Comparison of ENCODE assay signal across 1 cellular context in the genomic region with DNA sequence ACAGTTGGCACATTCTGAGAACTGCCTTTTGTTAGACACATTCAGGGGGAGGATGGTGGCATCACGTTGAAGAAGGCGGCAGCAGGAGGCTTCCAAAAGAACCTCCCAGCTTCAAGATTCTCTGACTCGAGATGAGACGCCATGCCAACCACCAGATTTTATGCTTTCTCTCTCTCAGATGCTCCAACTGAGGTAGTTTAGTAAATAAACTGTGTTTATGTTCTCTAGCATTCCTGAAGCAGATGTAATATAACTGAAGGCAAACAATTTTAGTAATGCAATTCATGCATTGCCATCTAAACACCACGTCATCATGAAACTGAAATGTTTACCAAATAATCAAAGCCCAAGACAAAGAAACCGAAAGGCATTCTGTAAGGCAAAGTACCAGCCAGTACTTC.
TF ChIP-seq lines count a peak whose summit lies in the region.

No MANE protein-coding gene starts in this region.

TF ChIP-seq in GM12878, 131 proteins besides CTCF, POLR2A, EP300 and RAD21 (continued from another document):
- no peak for TF ChIP-seq SP1 (IDR thresholded peaks at IDR 0.05; ENCODE audit: low read depth, low read length)
- TF ChIP-seq SMAD5 (IDR thresholded peaks at IDR 0.05; ENCODE audit: low read depth), result no peak
- TF ChIP-seq, protein P1, sequence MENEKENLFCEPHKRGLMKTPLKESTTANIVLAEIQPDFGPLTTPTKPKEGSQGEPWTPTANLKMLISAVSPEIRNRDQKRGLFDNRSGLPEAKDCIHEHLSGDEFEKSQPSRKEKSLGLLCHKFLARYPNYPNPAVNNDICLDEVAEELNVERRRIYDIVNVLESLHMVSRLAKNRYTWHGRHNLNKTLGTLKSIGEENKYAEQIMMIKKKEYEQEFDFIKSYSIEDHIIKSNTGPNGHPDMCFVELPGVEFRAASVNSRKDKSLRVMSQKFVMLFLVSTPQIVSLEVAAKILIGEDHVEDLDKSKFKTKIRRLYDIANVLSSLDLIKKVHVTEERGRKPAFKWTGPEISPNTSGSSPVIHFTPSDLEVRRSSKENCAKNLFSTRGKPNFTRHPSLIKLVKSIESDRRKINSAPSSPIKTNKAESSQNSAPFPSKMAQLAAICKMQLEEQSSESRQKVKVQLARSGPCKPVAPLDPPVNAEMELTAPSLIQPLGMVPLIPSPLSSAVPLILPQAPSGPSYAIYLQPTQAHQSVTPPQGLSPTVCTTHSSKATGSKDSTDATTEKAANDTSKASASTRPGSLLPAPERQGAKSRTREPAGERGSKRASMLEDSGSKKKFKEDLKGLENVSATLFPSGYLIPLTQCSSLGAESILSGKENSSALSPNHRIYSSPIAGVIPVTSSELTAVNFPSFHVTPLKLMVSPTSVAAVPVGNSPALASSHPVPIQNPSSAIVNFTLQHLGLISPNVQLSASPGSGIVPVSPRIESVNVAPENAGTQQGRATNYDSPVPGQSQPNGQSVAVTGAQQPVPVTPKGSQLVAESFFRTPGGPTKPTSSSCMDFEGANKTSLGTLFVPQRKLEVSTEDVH (IDR thresholded peaks at IDR 0.05; ENCODE audit: low read depth, partially characterized antibody), result no peak
- TF ChIP-seq ATF7 (IDR thresholded peaks at IDR 0.05; ENCODE audit: low read depth), result peak; percentile 73
- 0 out of 2 replicates have a peak, but pooled peaks have one; percentile 27 for TF ChIP-seq EED (IDR thresholded peaks at IDR 0.05; ENCODE audit: low read depth)
- TF ChIP-seq MEF2A (IDR thresholded peaks at IDR 0.05; ENCODE audit: insufficient read depth, low read depth, low read length), result 0 out of 2 replicates have a peak, but pooled peaks have one; percentile 42
- no peak for TF ChIP-seq LARP7 (IDR thresholded peaks at IDR 0.05)
- no peak for TF ChIP-seq CHD1 (IDR thresholded peaks at IDR 0.05; ENCODE audit: low read depth, low read length)
- TF ChIP-seq, protein P2, sequence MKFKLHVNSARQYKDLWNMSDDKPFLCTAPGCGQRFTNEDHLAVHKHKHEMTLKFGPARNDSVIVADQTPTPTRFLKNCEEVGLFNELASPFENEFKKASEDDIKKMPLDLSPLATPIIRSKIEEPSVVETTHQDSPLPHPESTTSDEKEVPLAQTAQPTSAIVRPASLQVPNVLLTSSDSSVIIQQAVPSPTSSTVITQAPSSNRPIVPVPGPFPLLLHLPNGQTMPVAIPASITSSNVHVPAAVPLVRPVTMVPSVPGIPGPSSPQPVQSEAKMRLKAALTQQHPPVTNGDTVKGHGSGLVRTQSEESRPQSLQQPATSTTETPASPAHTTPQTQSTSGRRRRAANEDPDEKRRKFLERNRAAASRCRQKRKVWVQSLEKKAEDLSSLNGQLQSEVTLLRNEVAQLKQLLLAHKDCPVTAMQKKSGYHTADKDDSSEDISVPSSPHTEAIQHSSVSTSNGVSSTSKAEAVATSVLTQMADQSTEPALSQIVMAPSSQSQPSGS (IDR thresholded peaks at IDR 0.05; ENCODE audit: low read length), result no peak
- no peak for TF ChIP-seq MYB (IDR thresholded peaks at IDR 0.05; ENCODE audit: borderline replicate concordance, low read depth, low read length)
- no peak for TF ChIP-seq SIX5 (IDR thresholded peaks at IDR 0.05; ENCODE audit: low read depth, low read length, severe bottlenecking)
- no peak for TF ChIP-seq IRF4 (IDR thresholded peaks at IDR 0.05; ENCODE audit: low read depth, low read length)
- 0 out of 2 replicates have a peak, but pooled peaks have one; percentile 53 for TF ChIP-seq ZBED1 (IDR thresholded peaks at IDR 0.05; ENCODE audit: borderline replicate concordance)
- TF ChIP-seq CREB1 (IDR thresholded peaks at IDR 0.05; ENCODE audit: low read depth), result no peak
- TF ChIP-seq, protein P3, sequence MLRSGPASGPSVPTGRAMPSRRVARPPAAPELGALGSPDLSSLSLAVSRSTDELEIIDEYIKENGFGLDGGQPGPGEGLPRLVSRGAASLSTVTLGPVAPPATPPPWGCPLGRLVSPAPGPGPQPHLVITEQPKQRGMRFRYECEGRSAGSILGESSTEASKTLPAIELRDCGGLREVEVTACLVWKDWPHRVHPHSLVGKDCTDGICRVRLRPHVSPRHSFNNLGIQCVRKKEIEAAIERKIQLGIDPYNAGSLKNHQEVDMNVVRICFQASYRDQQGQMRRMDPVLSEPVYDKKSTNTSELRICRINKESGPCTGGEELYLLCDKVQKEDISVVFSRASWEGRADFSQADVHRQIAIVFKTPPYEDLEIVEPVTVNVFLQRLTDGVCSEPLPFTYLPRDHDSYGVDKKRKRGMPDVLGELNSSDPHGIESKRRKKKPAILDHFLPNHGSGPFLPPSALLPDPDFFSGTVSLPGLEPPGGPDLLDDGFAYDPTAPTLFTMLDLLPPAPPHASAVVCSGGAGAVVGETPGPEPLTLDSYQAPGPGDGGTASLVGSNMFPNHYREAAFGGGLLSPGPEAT (IDR thresholded peaks at IDR 0.05; ENCODE audit: low read depth), result no peak
- no peak for TF ChIP-seq FOXM1 (IDR thresholded peaks at IDR 0.05; ENCODE audit: low read depth, low read length)
- no peak for TF ChIP-seq MTA2 (IDR thresholded peaks at IDR 0.05; ENCODE audit: low read depth)
- TF ChIP-seq BACH1 (IDR thresholded peaks at IDR 0.05; ENCODE audit: borderline replicate concordance), result no peak
- TF ChIP-seq, protein P4, sequence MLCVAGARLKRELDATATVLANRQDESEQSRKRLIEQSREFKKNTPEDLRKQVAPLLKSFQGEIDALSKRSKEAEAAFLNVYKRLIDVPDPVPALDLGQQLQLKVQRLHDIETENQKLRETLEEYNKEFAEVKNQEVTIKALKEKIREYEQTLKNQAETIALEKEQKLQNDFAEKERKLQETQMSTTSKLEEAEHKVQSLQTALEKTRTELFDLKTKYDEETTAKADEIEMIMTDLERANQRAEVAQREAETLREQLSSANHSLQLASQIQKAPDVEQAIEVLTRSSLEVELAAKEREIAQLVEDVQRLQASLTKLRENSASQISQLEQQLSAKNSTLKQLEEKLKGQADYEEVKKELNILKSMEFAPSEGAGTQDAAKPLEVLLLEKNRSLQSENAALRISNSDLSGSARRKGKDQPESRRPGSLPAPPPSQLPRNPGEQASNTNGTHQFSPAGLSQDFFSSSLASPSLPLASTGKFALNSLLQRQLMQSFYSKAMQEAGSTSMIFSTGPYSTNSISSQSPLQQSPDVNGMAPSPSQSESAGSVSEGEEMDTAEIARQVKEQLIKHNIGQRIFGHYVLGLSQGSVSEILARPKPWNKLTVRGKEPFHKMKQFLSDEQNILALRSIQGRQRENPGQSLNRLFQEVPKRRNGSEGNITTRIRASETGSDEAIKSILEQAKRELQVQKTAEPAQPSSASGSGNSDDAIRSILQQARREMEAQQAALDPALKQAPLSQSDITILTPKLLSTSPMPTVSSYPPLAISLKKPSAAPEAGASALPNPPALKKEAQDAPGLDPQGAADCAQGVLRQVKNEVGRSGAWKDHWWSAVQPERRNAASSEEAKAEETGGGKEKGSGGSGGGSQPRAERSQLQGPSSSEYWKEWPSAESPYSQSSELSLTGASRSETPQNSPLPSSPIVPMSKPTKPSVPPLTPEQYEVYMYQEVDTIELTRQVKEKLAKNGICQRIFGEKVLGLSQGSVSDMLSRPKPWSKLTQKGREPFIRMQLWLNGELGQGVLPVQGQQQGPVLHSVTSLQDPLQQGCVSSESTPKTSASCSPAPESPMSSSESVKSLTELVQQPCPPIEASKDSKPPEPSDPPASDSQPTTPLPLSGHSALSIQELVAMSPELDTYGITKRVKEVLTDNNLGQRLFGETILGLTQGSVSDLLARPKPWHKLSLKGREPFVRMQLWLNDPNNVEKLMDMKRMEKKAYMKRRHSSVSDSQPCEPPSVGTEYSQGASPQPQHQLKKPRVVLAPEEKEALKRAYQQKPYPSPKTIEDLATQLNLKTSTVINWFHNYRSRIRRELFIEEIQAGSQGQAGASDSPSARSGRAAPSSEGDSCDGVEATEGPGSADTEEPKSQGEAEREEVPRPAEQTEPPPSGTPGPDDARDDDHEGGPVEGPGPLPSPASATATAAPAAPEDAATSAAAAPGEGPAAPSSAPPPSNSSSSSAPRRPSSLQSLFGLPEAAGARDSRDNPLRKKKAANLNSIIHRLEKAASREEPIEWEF (IDR thresholded peaks at IDR 0.05; ENCODE audit: insufficient replicate concordance, low read depth, low read length), result no peak
- TF ChIP-seq, protein P5, sequence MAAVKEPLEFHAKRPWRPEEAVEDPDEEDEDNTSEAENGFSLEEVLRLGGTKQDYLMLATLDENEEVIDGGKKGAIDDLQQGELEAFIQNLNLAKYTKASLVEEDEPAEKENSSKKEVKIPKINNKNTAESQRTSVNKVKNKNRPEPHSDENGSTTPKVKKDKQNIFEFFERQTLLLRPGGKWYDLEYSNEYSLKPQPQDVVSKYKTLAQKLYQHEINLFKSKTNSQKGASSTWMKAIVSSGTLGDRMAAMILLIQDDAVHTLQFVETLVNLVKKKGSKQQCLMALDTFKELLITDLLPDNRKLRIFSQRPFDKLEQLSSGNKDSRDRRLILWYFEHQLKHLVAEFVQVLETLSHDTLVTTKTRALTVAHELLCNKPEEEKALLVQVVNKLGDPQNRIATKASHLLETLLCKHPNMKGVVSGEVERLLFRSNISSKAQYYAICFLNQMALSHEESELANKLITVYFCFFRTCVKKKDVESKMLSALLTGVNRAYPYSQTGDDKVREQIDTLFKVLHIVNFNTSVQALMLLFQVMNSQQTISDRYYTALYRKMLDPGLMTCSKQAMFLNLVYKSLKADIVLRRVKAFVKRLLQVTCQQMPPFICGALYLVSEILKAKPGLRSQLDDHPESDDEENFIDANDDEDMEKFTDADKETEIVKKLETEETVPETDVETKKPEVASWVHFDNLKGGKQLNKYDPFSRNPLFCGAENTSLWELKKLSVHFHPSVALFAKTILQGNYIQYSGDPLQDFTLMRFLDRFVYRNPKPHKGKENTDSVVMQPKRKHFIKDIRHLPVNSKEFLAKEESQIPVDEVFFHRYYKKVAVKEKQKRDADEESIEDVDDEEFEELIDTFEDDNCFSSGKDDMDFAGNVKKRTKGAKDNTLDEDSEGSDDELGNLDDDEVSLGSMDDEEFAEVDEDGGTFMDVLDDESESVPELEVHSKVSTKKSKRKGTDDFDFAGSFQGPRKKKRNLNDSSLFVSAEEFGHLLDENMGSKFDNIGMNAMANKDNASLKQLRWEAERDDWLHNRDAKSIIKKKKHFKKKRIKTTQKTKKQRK (IDR thresholded peaks at IDR 0.05; ENCODE audit: low read depth, low read length), result no peak
- TF ChIP-seq SMAD1 (IDR thresholded peaks at IDR 0.05; ENCODE audit: low read depth, partially characterized antibody), result no peak
- TF ChIP-seq ZSCAN29 (IDR thresholded peaks at IDR 0.05), result no peak
- TF ChIP-seq HDAC2 (IDR thresholded peaks at IDR 0.05), result no peak
- TF ChIP-seq JUNB (IDR thresholded peaks at IDR 0.05), result peak; percentile 55; the same call in 1 of the 2 replicates
- TF ChIP-seq HDGF (IDR thresholded peaks at IDR 0.05), result no peak
- TF ChIP-seq RCOR1 (conservative IDR thresholded peaks at IDR 0.05; ENCODE audit: low read depth, low read length), result no peak
- TF ChIP-seq CBFB (IDR thresholded peaks at IDR 0.05; ENCODE audit: low read depth), result no peak
- TF ChIP-seq, protein P6, sequence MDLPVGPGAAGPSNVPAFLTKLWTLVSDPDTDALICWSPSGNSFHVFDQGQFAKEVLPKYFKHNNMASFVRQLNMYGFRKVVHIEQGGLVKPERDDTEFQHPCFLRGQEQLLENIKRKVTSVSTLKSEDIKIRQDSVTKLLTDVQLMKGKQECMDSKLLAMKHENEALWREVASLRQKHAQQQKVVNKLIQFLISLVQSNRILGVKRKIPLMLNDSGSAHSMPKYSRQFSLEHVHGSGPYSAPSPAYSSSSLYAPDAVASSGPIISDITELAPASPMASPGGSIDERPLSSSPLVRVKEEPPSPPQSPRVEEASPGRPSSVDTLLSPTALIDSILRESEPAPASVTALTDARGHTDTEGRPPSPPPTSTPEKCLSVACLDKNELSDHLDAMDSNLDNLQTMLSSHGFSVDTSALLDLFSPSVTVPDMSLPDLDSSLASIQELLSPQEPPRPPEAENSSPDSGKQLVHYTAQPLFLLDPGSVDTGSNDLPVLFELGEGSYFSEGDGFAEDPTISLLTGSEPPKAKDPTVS (IDR thresholded peaks at IDR 0.05; ENCODE audit: low read depth, low read length), result no peak
- TF ChIP-seq NR2F1 (conservative IDR thresholded peaks at IDR 0.05), result no peak
- no peak for TF ChIP-seq ZNF622 (IDR thresholded peaks at IDR 0.05)
- TF ChIP-seq, protein P7, sequence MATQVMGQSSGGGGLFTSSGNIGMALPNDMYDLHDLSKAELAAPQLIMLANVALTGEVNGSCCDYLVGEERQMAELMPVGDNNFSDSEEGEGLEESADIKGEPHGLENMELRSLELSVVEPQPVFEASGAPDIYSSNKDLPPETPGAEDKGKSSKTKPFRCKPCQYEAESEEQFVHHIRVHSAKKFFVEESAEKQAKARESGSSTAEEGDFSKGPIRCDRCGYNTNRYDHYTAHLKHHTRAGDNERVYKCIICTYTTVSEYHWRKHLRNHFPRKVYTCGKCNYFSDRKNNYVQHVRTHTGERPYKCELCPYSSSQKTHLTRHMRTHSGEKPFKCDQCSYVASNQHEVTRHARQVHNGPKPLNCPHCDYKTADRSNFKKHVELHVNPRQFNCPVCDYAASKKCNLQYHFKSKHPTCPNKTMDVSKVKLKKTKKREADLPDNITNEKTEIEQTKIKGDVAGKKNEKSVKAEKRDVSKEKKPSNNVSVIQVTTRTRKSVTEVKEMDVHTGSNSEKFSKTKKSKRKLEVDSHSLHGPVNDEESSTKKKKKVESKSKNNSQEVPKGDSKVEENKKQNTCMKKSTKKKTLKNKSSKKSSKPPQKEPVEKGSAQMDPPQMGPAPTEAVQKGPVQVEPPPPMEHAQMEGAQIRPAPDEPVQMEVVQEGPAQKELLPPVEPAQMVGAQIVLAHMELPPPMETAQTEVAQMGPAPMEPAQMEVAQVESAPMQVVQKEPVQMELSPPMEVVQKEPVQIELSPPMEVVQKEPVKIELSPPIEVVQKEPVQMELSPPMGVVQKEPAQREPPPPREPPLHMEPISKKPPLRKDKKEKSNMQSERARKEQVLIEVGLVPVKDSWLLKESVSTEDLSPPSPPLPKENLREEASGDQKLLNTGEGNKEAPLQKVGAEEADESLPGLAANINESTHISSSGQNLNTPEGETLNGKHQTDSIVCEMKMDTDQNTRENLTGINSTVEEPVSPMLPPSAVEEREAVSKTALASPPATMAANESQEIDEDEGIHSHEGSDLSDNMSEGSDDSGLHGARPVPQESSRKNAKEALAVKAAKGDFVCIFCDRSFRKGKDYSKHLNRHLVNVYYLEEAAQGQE (IDR thresholded peaks at IDR 0.05; ENCODE audit: low read depth, low read length), result no peak
- TF ChIP-seq IKZF2 (IDR thresholded peaks at IDR 0.05), result peak in 1 of 2 experiments; percentile 41; a peak in 1 of 4 replicates
- no peak for TF ChIP-seq MEF2B (IDR thresholded peaks at IDR 0.05; ENCODE audit: partially characterized antibody, poor library complexity, severe bottlenecking)
- no peak for TF ChIP-seq TCF3 (IDR thresholded peaks at IDR 0.05; ENCODE audit: borderline replicate concordance, insufficient read depth, low read depth, low read length)
- TF ChIP-seq YY1 (IDR thresholded peaks at IDR 0.05; ENCODE audit: low read depth, low read length), result no peak
- TF ChIP-seq, protein P8, sequence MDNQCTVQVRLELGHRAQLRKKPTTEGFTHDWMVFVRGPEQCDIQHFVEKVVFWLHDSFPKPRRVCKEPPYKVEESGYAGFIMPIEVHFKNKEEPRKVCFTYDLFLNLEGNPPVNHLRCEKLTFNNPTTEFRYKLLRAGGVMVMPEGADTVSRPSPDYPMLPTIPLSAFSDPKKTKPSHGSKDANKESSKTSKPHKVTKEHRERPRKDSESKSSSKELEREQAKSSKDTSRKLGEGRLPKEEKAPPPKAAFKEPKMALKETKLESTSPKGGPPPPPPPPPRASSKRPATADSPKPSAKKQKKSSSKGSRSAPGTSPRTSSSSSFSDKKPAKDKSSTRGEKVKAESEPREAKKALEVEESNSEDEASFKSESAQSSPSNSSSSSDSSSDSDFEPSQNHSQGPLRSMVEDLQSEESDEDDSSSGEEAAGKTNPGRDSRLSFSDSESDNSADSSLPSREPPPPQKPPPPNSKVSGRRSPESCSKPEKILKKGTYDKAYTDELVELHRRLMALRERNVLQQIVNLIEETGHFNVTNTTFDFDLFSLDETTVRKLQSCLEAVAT (IDR thresholded peaks at IDR 0.05), result no peak
- no peak for TF ChIP-seq NBN (IDR thresholded peaks at IDR 0.05)
